In genomic region chr22:50490531-50491308, GRCh38 we compare ENCODE assay signal across 1 cellular context.
TF ChIP-seq lines count a peak whose summit lies in the region.

No MANE protein-coding gene starts in this region.

TF ChIP-seq in IMR-90, 13 proteins besides CTCF, POLR2A, EP300 and RAD21:
- TF ChIP-seq ELK1 (IDR thresholded peaks at IDR 0.05; ENCODE audit: borderline replicate concordance, low read depth, low read length) (no peak), NFE2L2 (IDR thresholded peaks at IDR 0.05; ENCODE audit: low read depth, low read length) (no peak), CEBPB (IDR thresholded peaks at IDR 0.05; ENCODE audit: low read depth, low read length) (no peak), BHLHE40 (IDR thresholded peaks at IDR 0.05; ENCODE audit: low read depth, low read length) (no peak), MAFK (IDR thresholded peaks at IDR 0.05; ENCODE audit: low read depth, low read length) (no peak), RFX5 (IDR thresholded peaks at IDR 0.05; ENCODE audit: low read depth, low read length) (no peak), CHD1 (IDR thresholded peaks at IDR 0.05; ENCODE audit: low read depth, low read length) (no peak), FOS (IDR thresholded peaks at IDR 0.05; ENCODE audit: low read depth, low read length) (no peak), MAZ (IDR thresholded peaks at IDR 0.05; ENCODE audit: borderline replicate concordance, low read depth, low read length) (no peak), MXI1 (IDR thresholded peaks at IDR 0.05; ENCODE audit: borderline replicate concordance, low read depth, low read length) (no peak), SMC3 (IDR thresholded peaks at IDR 0.05; ENCODE audit: low read depth, low read length) (no peak), USF2 (IDR thresholded peaks at IDR 0.05; ENCODE audit: low read depth, low read length) (no peak), RCOR1 (IDR thresholded peaks at IDR 0.05; ENCODE audit: insufficient replicate concordance, low read length) (no peak)
